Comparison of ENCODE assay signal across 19 cellular contexts in genomic region chr1:98410082-98410481, GRCh38.
A peak's percentile ranks its signal among the peaks of the same experiment; 100 is the strongest.
DNase-seq lines count a peak whose midpoint lies in the region; ATAC-seq and TF ChIP-seq lines count a peak whose summit lies in the region.
"Had no signal": no experiment of that assay in that cellular context is flagged by ENCODE, and none has a peak within 500 bp of the region (broad histone marks: within the 10 kb centered on the region; RNA-seq: fewer than 3 reads in every experiment).

No MANE protein-coding gene starts in this region.

- peaks cover 25% of the 10 kb centered on the region for H3K4me1 ChIP-seq in A673 (ENCODE audit: insufficient read depth, low read length, poor library complexity, severe bottlenecking)
- H3K4me1 ChIP-seq: SJCRH30 had no signal

- no peak overlapping the region for H3K27ac ChIP-seq in A673 (ENCODE audit: low read depth, low read length, poor library complexity, severe bottlenecking)
- H3K27ac ChIP-seq: BLaER1, HL-60, KMS-11, SJCRH30 had no signal

- DNase-seq in NCI-H1417 (lab: John Stamatoyannopoulos, UW), result peak in 2 of 3 experiments; percentile 4 to 63
- no peak for DNase-seq in NCI-H1417 treated with DMSO at 0.1 percent for 48 hours (lab: John Stamatoyannopoulos, UW)
- DNase-seq in NCI-H2081 (lab: John Stamatoyannopoulos, UW), result peak; percentile 24 to 64
- DNase-seq in NCI-H748 (lab: John Stamatoyannopoulos, UW; ENCODE audit: unreplicated experiment), result peak; percentile 88
- no peak for DNase-seq in A673 (ENCODE audit: low spot score)
- DNase-seq in RPMI8226, result no peak
- DNase-seq in omental fat pad (ENCODE audit: low spot score), result no peak
- DNase-seq: CD4-positive, CD25-positive, alpha-beta regulatory T cell; DMS53; NCI-H1092; NCI-H2029 treated with DMSO at 0.1 percent for 48 hours; NCI-H526 treated with DMSO at 0.1 percent for 48 hours; PC-3; SJCRH30 had no signal

- intact Hi-C loops in A673 (cut with micrococcal nuclease; ENCODE audit: unreplicated experiment), result no loop called here

- POLR2A ChIA-PET in A673 (lab: Charles Lee; ENCODE audit: low non-redundant PET), result no interaction called here

- H3K27me3 ChIP-seq in A673 (replicated peaks; ENCODE audit: insufficient read depth, low read depth, low read length, poor library complexity), result no peaks in the 10 kb centered on the region
- H3K27me3 ChIP-seq: BLaER1, SJCRH30 had no signal

- TF ChIP-seq CTCF in A673 (conservative IDR thresholded peaks at IDR 0.05; ENCODE audit: low read depth, low read length) (no peak), omental fat pad (IDR thresholded peaks at IDR 0.05) (no peak)

- H3K36me3 ChIP-seq in A673 (ENCODE audit: insufficient read depth, low read length, poor library complexity, severe bottlenecking), result no peaks in the 10 kb centered on the region
- H3K36me3 ChIP-seq: BLaER1, SJCRH30 had no signal

- CTCF ChIA-PET in A673 (lab: Charles Lee), result no interaction called here

- H3K4me3 ChIP-seq in A673 (ENCODE audit: low read depth, low read length, poor library complexity, severe bottlenecking), result no peak overlapping the region
- H3K4me3 ChIP-seq: BLaER1, SJCRH30 had no signal

- H3K9me3 ChIP-seq in A673 (ENCODE audit: low read depth, low read length, poor library complexity, severe bottlenecking), result peaks cover 15% of the 10 kb centered on the region
- H3K9me3 ChIP-seq: BLaER1, SJCRH30 had no signal

- no peak for ATAC-seq in omental fat pad (ENCODE audit: low FRiP score)
- ATAC-seq: PC-3, Right ventricle myocardium inferior, SK-N-SH treated with all-trans-retinoic acid at 6 μM for 48 hours had no signal

- BruUV-seq in A673 (replicated peaks; lab: Mats Ljungman, UMichigan), result no TSS peak

Comparison
In these comparisons a context has a peak if more than half of its experiments do, and no peak if none do; other contexts are left out.
1. DNase-seq: peak in NCI-H1417 (2 of 3), NCI-H2081 (2 of 2) and NCI-H748 (single experiment); none in NCI-H1417 treated with DMSO at 0.1 percent for 48 hours (single experiment), A673 (single experiment), RPMI8226 (single experiment) and omental fat pad (single experiment).